In the genomic region with DNA sequence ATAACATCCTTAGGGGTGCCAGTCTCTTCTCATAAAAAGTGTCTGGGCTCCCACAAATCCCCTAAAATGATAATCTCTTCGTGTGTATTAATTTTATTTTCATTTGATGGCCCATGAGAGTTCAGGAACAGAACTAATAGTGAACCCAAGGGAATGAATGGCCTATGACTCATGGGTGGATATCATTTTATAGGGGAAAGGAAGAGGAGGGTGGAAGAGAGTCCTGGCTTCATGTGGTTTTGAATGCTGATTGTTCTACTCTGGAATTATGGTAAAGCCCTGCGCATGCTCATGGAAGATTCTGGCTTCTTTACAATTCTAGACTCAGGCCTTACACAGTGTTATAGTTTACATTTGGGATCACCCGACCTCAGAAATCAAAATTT, we compare ENCODE assay signal across 8 cellular contexts. TPM values are rescaled to one million over a fixed set of nuclear protein-coding genes. Genes with fewer than 3 reads are reported as not detected.
A peak's percentile ranks its signal among the peaks of the same experiment; 100 is the strongest.
DNase-seq lines count a peak whose midpoint lies in the region; ATAC-seq, FAIRE-seq and TF ChIP-seq lines count a peak whose summit lies in the region.

No MANE protein-coding gene starts in this region.

- no peaks in the 10 kb centered on the region for H3K27me3 ChIP-seq in esophagus squamous epithelium

- no peak for ATAC-seq in HG02678 (IDR thresholded peaks at IDR 0.05; ENCODE audit: unreplicated experiment)

- WGBS in esophagus squamous epithelium, 2 donors, result 33 to 37% methylated on average over 3 of the region's 3 CpGs

- peak overlapping the region in 3 of 4 donors; percentile 10 to 48 (median 19) for H3K4me3 ChIP-seq in esophagus squamous epithelium

- FAIRE-seq in RCC 7860 (lab: Jason Lieb, UNC), result peak; percentile 89

- peak; percentile 43 for DNase-seq in DMS153 (lab: John Stamatoyannopoulos, UW)
- DNase-seq in RCC 7860 (ENCODE audit: low spot score), result peak; percentile 88
- no peak for DNase-seq in esophagus squamous epithelium (lab: John Stamatoyannopoulos, UW)
- no peak for DNase-seq in progenitor cell of endocrine pancreas (ENCODE audit: low spot score, unreplicated experiment)
- DNase-seq in GM19240 (ENCODE audit: insufficient read length, low spot score), result no peak
- no peak for DNase-seq in hypothalamus (lab: John Stamatoyannopoulos, UW)
- DNase-seq in NCI-H2029 (lab: John Stamatoyannopoulos, UW), result no peak

- peak overlapping the region; percentile 73 for H3K27ac Mint-ChIP-seq in progenitor cell of endocrine pancreas

- H3K27ac ChIP-seq in esophagus squamous epithelium, result peak overlapping the region; percentile 74 to 87 (median 82)

- H3K9me3 ChIP-seq in esophagus squamous epithelium, result no peaks in the 10 kb centered on the region

- H3K4me1 ChIP-seq in esophagus squamous epithelium, result peaks cover 38 to 92% (median 45%) of the 10 kb centered on the region in 3 donors

- H3K9me3 Mint-ChIP-seq in progenitor cell of endocrine pancreas (ENCODE audit: low read depth), result no peaks in the 10 kb centered on the region

- H3K36me3 ChIP-seq in esophagus squamous epithelium, result no peaks in the 10 kb centered on the region

- TF ChIP-seq POLR2A in esophagus squamous epithelium (IDR thresholded peaks at IDR 0.05), result no peak

- no peak overlapping the region for H3K4me3 Mint-ChIP-seq in progenitor cell of endocrine pancreas (ENCODE audit: low read depth)

- H3K27me3 Mint-ChIP-seq in progenitor cell of endocrine pancreas, result no peaks in the 10 kb centered on the region

- intact Hi-C loops in esophagus squamous epithelium (cut with DNase I), result no loop called here

- no peak for TF ChIP-seq CTCF in esophagus squamous epithelium (IDR thresholded peaks at IDR 0.05)
- no peak for TF ChIP-seq CTCF in progenitor cell of endocrine pancreas (IDR thresholded peaks at IDR 0.05; ENCODE audit: unreplicated experiment)

- no peaks in the 10 kb centered on the region for H3K36me3 Mint-ChIP-seq in progenitor cell of endocrine pancreas (ENCODE audit: insufficient read depth)

- H3K4me1 Mint-ChIP-seq in progenitor cell of endocrine pancreas (ENCODE audit: low read depth), result peaks cover 27% of the 10 kb centered on the region

RNA-seq across cellular contexts. Expression of a gene that starts 35.3 kb away (rescaled TPM):
- total RNA-seq in esophagus squamous epithelium, result 10 to 100 TPM in 1 of 4 donors, 1 to 10 TPM in 3; 4.7 to 21.7 (median 7.3) TPM
- 17.6 and 18.8 TPM in 2 replicates for total RNA-seq in progenitor cell of endocrine pancreas

Comparison
In these comparisons a context has a peak if more than half of its experiments do, and no peak if none do; other contexts are left out.
1. DNase-seq: peak in DMS153 (single experiment) and RCC 7860 (single experiment); none in esophagus squamous epithelium (single experiment), progenitor cell of endocrine pancreas (single experiment), GM19240 (single experiment), hypothalamus (0 of 51) and NCI-H2029 (single experiment).